ENCODE assay signal across 8 cellular contexts in the genomic region with DNA sequence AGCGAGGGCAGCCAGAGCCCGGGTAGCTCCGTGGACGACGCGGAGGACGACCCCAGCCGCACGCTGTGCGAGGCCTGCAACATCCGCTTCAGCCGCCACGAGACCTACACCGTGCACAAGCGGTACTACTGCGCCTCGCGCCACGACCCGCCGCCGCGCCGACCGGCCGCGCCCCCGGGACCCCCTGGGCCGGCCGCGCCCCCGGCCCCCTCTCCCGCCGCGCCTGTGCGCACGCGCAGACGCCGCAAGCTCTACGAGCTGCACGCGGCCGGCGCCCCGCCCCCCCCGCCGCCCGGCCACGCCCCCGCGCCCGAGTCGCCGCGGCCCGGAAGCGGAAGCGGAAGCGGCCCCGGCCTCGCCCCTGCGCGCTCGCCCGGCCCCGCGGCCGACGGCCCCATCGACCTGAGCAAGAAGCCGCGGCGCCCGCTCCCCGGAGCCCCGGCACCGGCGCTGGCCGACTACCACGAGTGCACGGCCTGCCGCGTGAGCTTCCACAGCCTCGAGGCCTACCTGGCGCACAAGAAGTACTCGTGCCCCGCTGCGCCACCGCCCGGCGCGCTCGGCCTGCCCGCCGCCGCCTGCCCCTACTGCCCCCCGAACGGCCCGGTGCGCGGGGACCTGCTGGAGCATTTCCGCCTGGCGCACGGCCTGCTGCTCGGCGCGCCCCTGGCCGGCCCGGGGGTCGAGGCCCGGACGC. TPM values are rescaled to one million over a fixed set of nuclear protein-coding genes. Genes with fewer than 3 reads are reported as not detected.
DNase-seq lines count a peak whose midpoint lies in the region; ATAC-seq and TF ChIP-seq lines count a peak whose summit lies in the region.

No MANE protein-coding gene starts in this region.

- intact Hi-C loops in HCT116 (cut with micrococcal nuclease): no loop called here
- intact Hi-C loops in stomach (cut with DNase I; ENCODE audit: low total_unique reads): no loop called here

- no peaks in the 10 kb centered on the region for H3K9me3 Mint-ChIP-seq in activated T-helper 17 cell treated with anti-CD3 and anti-CD28 coated beads, Interleukin-2, amount 50 U/mL, for 72 hours

- peak; percentile 96 for DNase-seq in GM10248 (ENCODE audit: extremely low spot score)
- peak; percentile 31 for DNase-seq in HCT116 (ENCODE audit: low read depth, low spot score)
- DNase-seq in NOMO-1 treated with dmso at 0.1 percent for 144 hours (lab: John Stamatoyannopoulos, UW; ENCODE audit: unreplicated experiment): peak; percentile 40
- peak; percentile 58 for DNase-seq in fibroblast of pulmonary artery (ENCODE audit: low read depth)
- peak; percentile 59 for DNase-seq in stomach

- H2AFZ ChIP-seq in HCT116 (ENCODE audit: low read depth, low read length, poor library complexity, severe bottlenecking) (no peak overlapping the region), neuron (ENCODE audit: low read depth, low read length) (no peak overlapping the region)

- peak overlapping the region; percentile 66 for H3K4me3 Mint-ChIP-seq in activated T-helper 17 cell treated with anti-CD3 and anti-CD28 coated beads, Interleukin-2, amount 50 U/mL, for 72 hours

- H3K9me2 ChIP-seq in HCT116 (ENCODE audit: insufficient read depth): no peaks in the 10 kb centered on the region

- BruUV-seq in HCT116 (replicated peaks; lab: Mats Ljungman, UMichigan): no TSS peak

- RAD21 ChIA-PET in HCT116 (lab: Charles Lee; ENCODE audit: low non-redundant PET in 1 of 2, low total read pairs in 2 of 2, uncharacterized antibody in 2 of 2, unreplicated experiment in 2 of 2): no interaction called here

- H3K9me3 ChIP-seq in HCT116 (ENCODE audit: control insufficient read depth in 1 of 2, insufficient read depth in 1 of 2, low read depth in 1 of 2, low read length in 2 of 2) (no peaks in the 10 kb centered on the region), neuron (ENCODE audit: low read length) (no peaks in the 10 kb centered on the region), stomach (no peaks in the 10 kb centered on the region)

- peak overlapping the region; percentile 59 to 74 for H3K4me3 ChIP-seq in HCT116 (replicated peaks in 1 of 2; ENCODE audit: low read depth in 1 of 2, low read length in 2 of 2)
- H3K4me3 ChIP-seq in fibroblast of pulmonary artery (replicated peaks; ENCODE audit: low read depth, low read length): peak overlapping the region; percentile 47
- H3K4me3 ChIP-seq in neuron (ENCODE audit: low read length): peak overlapping the region; percentile 77
- peak overlapping the region; percentile 54 to 69 (median 61) for H3K4me3 ChIP-seq in stomach

- TF ChIP-seq EP300 in stomach (IDR thresholded peaks at IDR 0.05): no peak

- peak overlapping the region; percentile 88 for H3K9ac ChIP-seq in HCT116 (ENCODE audit: low read length)

- H3K4me1 ChIP-seq in HCT116 (ENCODE audit: control insufficient read depth in 1 of 2, insufficient read depth in 2 of 2, low read length in 2 of 2): peaks cover 8 to 12% of the 10 kb centered on the region in 2 experiments
- peaks cover 8% of the 10 kb centered on the region for H3K4me1 ChIP-seq in neuron (ENCODE audit: insufficient read depth, low read length)
- peaks cover 14 to 58% (median 26%) of the 10 kb centered on the region in 4 donors for H3K4me1 ChIP-seq in stomach

- TF ChIP-seq CTCF in GM10248 (IDR thresholded peaks at IDR 0.05; ENCODE audit: control extremely low read depth, extremely low read depth, low read depth, missing control alignments) (no peak), HCT116 (IDR thresholded peaks at IDR 0.05 in 2 of 3, conservative IDR thresholded peaks at IDR 0.05 in 1 of 3; ENCODE audit: borderline replicate concordance in 1 of 3, insufficient read depth in 1 of 3, low read depth in 2 of 3, low read length in 2 of 3) (no peak), fibroblast of pulmonary artery (IDR thresholded peaks at IDR 0.05; ENCODE audit: low read length, missing control alignments) (no peak), stomach (IDR thresholded peaks at IDR 0.05) (no peak)

- H3K27me3 Mint-ChIP-seq in activated T-helper 17 cell treated with anti-CD3 and anti-CD28 coated beads, Interleukin-2, amount 50 U/mL, for 72 hours: peaks cover 3% of the 10 kb centered on the region

- H3K36me3 Mint-ChIP-seq in activated T-helper 17 cell treated with anti-CD3 and anti-CD28 coated beads, Interleukin-2, amount 50 U/mL, for 72 hours (ENCODE audit: low read depth): peaks cover 14% of the 10 kb centered on the region

- CTCF ChIA-PET in GM10248 (lab: Yijun Ruan, JAX): interaction anchor here (0.9 kb wide), 1 partner anchor 96 kb away, joined by 3 read pairs; no protein-coding TSS in a partner anchor
- CTCF ChIA-PET in HCT116 (lab: Charles Lee): no interaction called here

- H4K20me1 ChIP-seq in HCT116 (ENCODE audit: insufficient read depth): no peaks in the 10 kb centered on the region

- TF ChIP-seq POLR2A in HCT116 (IDR thresholded peaks at IDR 0.05; ENCODE audit: borderline replicate concordance, extremely low read depth, insufficient read depth, insufficient read length): peak; percentile 68
- TF ChIP-seq POLR2A in stomach (IDR thresholded peaks at IDR 0.05): no peak

- peak overlapping the region; percentile 83 for H3K4me2 ChIP-seq in HCT116 (ENCODE audit: low read length)

- H3K4me1 Mint-ChIP-seq in activated T-helper 17 cell treated with anti-CD3 and anti-CD28 coated beads, Interleukin-2, amount 50 U/mL, for 72 hours: no peaks in the 10 kb centered on the region

- H3K36me3 ChIP-seq in HCT116 (ENCODE audit: control insufficient read depth in 1 of 2, insufficient read depth in 2 of 2, low read length in 2 of 2) (peaks cover 0 to under 1% of the 10 kb centered on the region in 2 experiments; a peak in 1 of 4 replicates), neuron (ENCODE audit: insufficient read depth, low read length) (peaks cover 3% of the 10 kb centered on the region), stomach (peaks cover 4 to 58% (median 45%) of the 10 kb centered on the region in 4 donors)

- no peak for TF ChIP-seq RAD21 in HCT116 (IDR thresholded peaks at IDR 0.05; ENCODE audit: low read depth)

- peaks cover 10% of the 10 kb centered on the region; the same call in 1 of the 2 replicates for H3K79me2 ChIP-seq in HCT116 (ENCODE audit: insufficient read depth, low read length)

- H3K27ac ChIP-seq in HCT116 (ENCODE audit: low read depth, low read length): peak overlapping the region; percentile 98
- H3K27ac ChIP-seq in stomach: peak overlapping the region; percentile 56 to 89 (median 69)

- ATAC-seq in HCT116 (peak; percentile 75), HG02852 (IDR thresholded peaks at IDR 0.05; ENCODE audit: unreplicated experiment) (no peak)
- peak; percentile 82 for ATAC-seq in activated T-helper 17 cell treated with anti-CD3 and anti-CD28 coated beads, Interleukin-2, amount 50 U/mL, for 72 hours (replicated peaks)

- POLR2A ChIA-PET in GM10248 (lab: Yijun Ruan, JAX) (no interaction called here), HCT116 (lab: Charles Lee) (no interaction called here)

- H3K27me3 ChIP-seq in HCT116 (ENCODE audit: insufficient read depth, low read length) (no peaks in the 10 kb centered on the region), neuron (ENCODE audit: insufficient read depth, low read length) (peaks cover 8% of the 10 kb centered on the region), stomach (peaks cover 0 to 15% (median 2%) of the 10 kb centered on the region in 3 donors)

- WGBS in stomach, 5 donors: 29 to 65% (median 56%) methylated on average over 16 to 113 of the region's 113 CpGs

- no peak overlapping the region for H3K27ac Mint-ChIP-seq in activated T-helper 17 cell treated with anti-CD3 and anti-CD28 coated beads, Interleukin-2, amount 50 U/mL, for 72 hours

TF ChIP-seq in HCT116, 20 proteins besides CTCF, POLR2A, EP300 and RAD21:
- TF ChIP-seq ZFX (IDR thresholded peaks at IDR 0.05) (peak; percentile 98; the same call in 1 of the 2 replicates), SP1 (IDR thresholded peaks at IDR 0.05; ENCODE audit: low read depth) (no peak), POLR2AphosphoS5 (IDR thresholded peaks at IDR 0.05; ENCODE audit: low read depth, low read length) (peak; percentile 94), EGR1 (IDR thresholded peaks at IDR 0.05; ENCODE audit: low read depth) (no peak), TCF7L2 (IDR thresholded peaks at IDR 0.05; ENCODE audit: borderline replicate concordance, extremely low read depth, insufficient read depth, insufficient read length) (peak; percentile 35), SIN3A (IDR thresholded peaks at IDR 0.05; ENCODE audit: low read depth) (no peak), SRF (IDR thresholded peaks at IDR 0.05; ENCODE audit: low read depth) (no peak)
- TF ChIP-seq, protein P1, sequence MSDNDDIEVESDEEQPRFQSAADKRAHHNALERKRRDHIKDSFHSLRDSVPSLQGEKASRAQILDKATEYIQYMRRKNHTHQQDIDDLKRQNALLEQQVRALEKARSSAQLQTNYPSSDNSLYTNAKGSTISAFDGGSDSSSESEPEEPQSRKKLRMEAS (IDR thresholded peaks at IDR 0.05): no peak
- TF ChIP-seq, protein P2, sequence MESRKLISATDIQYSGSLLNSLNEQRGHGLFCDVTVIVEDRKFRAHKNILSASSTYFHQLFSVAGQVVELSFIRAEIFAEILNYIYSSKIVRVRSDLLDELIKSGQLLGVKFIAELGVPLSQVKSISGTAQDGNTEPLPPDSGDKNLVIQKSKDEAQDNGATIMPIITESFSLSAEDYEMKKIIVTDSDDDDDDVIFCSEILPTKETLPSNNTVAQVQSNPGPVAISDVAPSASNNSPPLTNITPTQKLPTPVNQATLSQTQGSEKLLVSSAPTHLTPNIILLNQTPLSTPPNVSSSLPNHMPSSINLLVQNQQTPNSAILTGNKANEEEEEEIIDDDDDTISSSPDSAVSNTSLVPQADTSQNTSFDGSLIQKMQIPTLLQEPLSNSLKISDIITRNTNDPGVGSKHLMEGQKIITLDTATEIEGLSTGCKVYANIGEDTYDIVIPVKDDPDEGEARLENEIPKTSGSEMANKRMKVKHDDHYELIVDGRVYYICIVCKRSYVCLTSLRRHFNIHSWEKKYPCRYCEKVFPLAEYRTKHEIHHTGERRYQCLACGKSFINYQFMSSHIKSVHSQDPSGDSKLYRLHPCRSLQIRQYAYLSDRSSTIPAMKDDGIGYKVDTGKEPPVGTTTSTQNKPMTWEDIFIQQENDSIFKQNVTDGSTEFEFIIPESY (IDR thresholded peaks at IDR 0.05; ENCODE audit: extremely low read depth, insufficient replicate concordance, low read length): peak; percentile 40

RNA-seq across cellular contexts. Expression of a gene that starts 36.1 kb away (rescaled TPM):
- total RNA-seq in HCT116 (2021; ENCODE audit: unreplicated experiment) (57.8 TPM), stomach (100 to 1,000 TPM in 1 of 5 donors, 10 to 100 TPM in 4; 15.5 to 312 (median 23.9) TPM)
- 23.9 and 24.1 TPM in 2 replicates for polyA plus RNA-seq in HCT116 (2012)
- total RNA-seq in activated T-helper 17 cell treated with anti-CD3 and anti-CD28 coated beads, Interleukin-2, amount 50 U/mL, for 72 hours: 100 to 1,000 TPM; 103 TPM
- 10 to 100 TPM; 16.1 to 20.2 (median 16.7) TPM for polyA plus RNA-seq in stomach

Comparison
In these comparisons a context has a peak if more than half of its experiments do, and no peak if none do; other contexts are left out.
1. DNase-seq: peak in every context shown above with its lines; median percentile 96 in GM10248; 59 in stomach; 58 in fibroblast of pulmonary artery; 40 in NOMO-1 treated with dmso at 0.1 percent for 144 hours; 31 in HCT116.